Comparison of ENCODE assay signal across 11 cellular contexts in the genomic region with DNA sequence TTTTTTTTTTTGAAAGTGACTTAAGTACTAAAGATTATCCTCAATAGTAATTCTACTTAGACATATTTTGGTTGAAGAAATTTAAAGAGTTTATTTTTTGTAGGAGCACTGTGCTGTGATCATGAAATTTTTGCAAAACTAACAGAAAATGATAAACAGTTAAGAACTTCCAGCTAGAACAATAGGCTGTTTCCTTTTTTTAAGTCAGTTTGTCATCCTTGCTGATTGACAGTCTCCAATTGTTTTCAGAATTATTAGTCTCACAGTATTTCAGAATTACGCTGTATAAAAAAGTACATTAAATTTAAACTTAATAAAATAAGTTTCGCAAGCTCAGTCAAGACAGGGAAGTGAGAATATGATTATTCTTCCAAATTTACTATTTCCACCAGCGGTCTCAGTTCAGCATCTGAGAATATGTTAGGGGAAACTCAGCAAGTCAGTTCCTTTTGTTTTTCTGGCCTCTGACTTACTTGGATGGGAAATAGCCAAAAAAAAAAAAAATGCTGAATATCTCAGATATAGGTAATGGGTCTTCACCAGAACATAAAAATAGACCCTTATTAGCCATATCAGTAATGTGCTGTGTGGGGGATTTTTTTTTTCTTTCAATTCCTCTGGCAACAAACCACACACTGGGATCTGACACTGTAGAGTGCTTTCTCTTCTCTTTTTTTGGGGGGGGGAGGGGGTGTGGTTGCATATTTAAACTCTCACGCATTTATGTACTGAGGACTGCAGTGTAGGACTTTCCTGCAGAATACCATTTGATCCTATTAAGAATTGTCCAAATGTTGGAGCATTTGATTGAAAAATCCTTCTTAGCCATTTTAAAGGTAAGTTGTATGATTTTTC. TPM values are rescaled to one million over a fixed set of nuclear protein-coding genes. Genes with fewer than 3 reads are reported as not detected.
DNase-seq lines count a peak whose midpoint lies in the region; ATAC-seq, FAIRE-seq and TF ChIP-seq lines count a peak whose summit lies in the region.
"Had no signal": no experiment of that assay in that cellular context is flagged by ENCODE, and none has a peak within 500 bp of the region (broad histone marks: within the 10 kb centered on the region; RNA-seq: fewer than 3 reads in every experiment).

A gene (plus strand): TSS at position 732 of the 855 bp plus-strand sequence. CDS start 8,099 bp downstream, outside the sequence.

- no peaks in the 10 kb centered on the region for H3K9me3 Mint-ChIP-seq in stimulated activated naive B cell treated with anti-CD40 and anti-IgM and Interleukin-4, amounts not matched to agents 10 μg/mL and 1 μg/mL and 100 μg/mL, for 72 hours
- H3K9me3 Mint-ChIP-seq in activated CD4-positive, alpha-beta memory T cell treated with anti-CD3 and anti-CD28 coated beads, Interleukin-2, amount 10 ng/mL, durations not matched to agents 7 days and 5 days: no peaks in the 10 kb centered on the region
- H3K9me3 Mint-ChIP-seq: activated naive CD4-positive, alpha-beta T cell treated with anti-CD3 and anti-CD28 coated beads, Interleukin-2, amount 50 U/mL, for 24 hours had no signal

- no peak within 1 kb of the TSS for H3K27ac Mint-ChIP-seq in stimulated activated naive B cell treated with anti-CD40 and anti-IgM and Interleukin-4, amounts not matched to agents 10 μg/mL and 1 μg/mL and 100 μg/mL, for 72 hours
- no peak within 1 kb of the TSS for H3K27ac Mint-ChIP-seq in activated CD4-positive, alpha-beta memory T cell treated with anti-CD3 and anti-CD28 coated beads, Interleukin-2, amount 10 ng/mL, durations not matched to agents 7 days and 5 days
- H3K27ac Mint-ChIP-seq: activated naive CD4-positive, alpha-beta T cell treated with anti-CD3 and anti-CD28 coated beads, Interleukin-2, amount 50 U/mL, for 24 hours had no signal

- POLR2A ChIA-PET in activated CD4-positive, alpha-beta memory T cell treated with anti-CD3 and anti-CD28 coated beads, Interleukin-2, amount 10 ng/mL, durations not matched to agents 7 days and 5 days (lab: Charles Lee): no interaction called here

- DNase-seq in Kasumi-1 (lab: John Stamatoyannopoulos, UW) (peak; percentile 23 to 26), Right ventricle myocardium superior (no peak), activated gamma-delta T cell treated with Interleukin-2 at 50 U/mL for 16 hours (no peak), H54 (ENCODE audit: insufficient read length, low spot score) (no peak)
- peak; percentile 21 for DNase-seq in stimulated activated naive B cell treated with anti-CD40 and anti-IgM and Interleukin-4, amounts not matched to agents 10 μg/mL and 1 μg/mL and 100 μg/mL, for 72 hours
- DNase-seq in stimulated activated CD4-positive, alpha-beta T cell treated with anti-CD3 and anti-CD28 coated beads, Interleukin-12 subunit alpha, Interleukin-12 subunit beta, amount 100 ng/mL, for 4 hours: no peak
- no peak for DNase-seq in activated CD4-positive, alpha-beta memory T cell treated with anti-CD3 and anti-CD28 coated beads, Interleukin-2, amount 10 ng/mL, durations not matched to agents 7 days and 5 days
- DNase-seq: GDM1; stimulated activated CD4-positive, alpha-beta T cell treated with anti-CD3 and anti-CD28 coated beads, Interleukin-15, amount 100 ng/mL, for 24 hours had no signal

- peaks cover 0 to 3% of the 10 kb centered on the region in 2 donors for H3K27me3 Mint-ChIP-seq in stimulated activated naive B cell treated with anti-CD40 and anti-IgM and Interleukin-4, amounts not matched to agents 10 μg/mL and 1 μg/mL and 100 μg/mL, for 72 hours
- H3K27me3 Mint-ChIP-seq in activated CD4-positive, alpha-beta memory T cell treated with anti-CD3 and anti-CD28 coated beads, Interleukin-2, amount 10 ng/mL, durations not matched to agents 7 days and 5 days: no peaks in the 10 kb centered on the region
- H3K27me3 Mint-ChIP-seq: activated naive CD4-positive, alpha-beta T cell treated with anti-CD3 and anti-CD28 coated beads, Interleukin-2, amount 50 U/mL, for 24 hours had no signal

- no peak for FAIRE-seq in H54 (lab: Jason Lieb, UNC)

- no peaks in the 10 kb centered on the region for H3K36me3 Mint-ChIP-seq in stimulated activated naive B cell treated with anti-CD40 and anti-IgM and Interleukin-4, amounts not matched to agents 10 μg/mL and 1 μg/mL and 100 μg/mL, for 72 hours
- no peaks in the 10 kb centered on the region for H3K36me3 Mint-ChIP-seq in activated CD4-positive, alpha-beta memory T cell treated with anti-CD3 and anti-CD28 coated beads, Interleukin-2, amount 10 ng/mL, durations not matched to agents 7 days and 5 days (ENCODE audit: low read depth)
- H3K36me3 Mint-ChIP-seq: activated naive CD4-positive, alpha-beta T cell treated with anti-CD3 and anti-CD28 coated beads, Interleukin-2, amount 50 U/mL, for 24 hours had no signal

- no peak within 1 kb of the TSS for H3K4me3 Mint-ChIP-seq in stimulated activated naive B cell treated with anti-CD40 and anti-IgM and Interleukin-4, amounts not matched to agents 10 μg/mL and 1 μg/mL and 100 μg/mL, for 72 hours
- no peak within 1 kb of the TSS for H3K4me3 Mint-ChIP-seq in activated CD4-positive, alpha-beta memory T cell treated with anti-CD3 and anti-CD28 coated beads, Interleukin-2, amount 10 ng/mL, durations not matched to agents 7 days and 5 days
- H3K4me3 Mint-ChIP-seq: activated naive CD4-positive, alpha-beta T cell treated with anti-CD3 and anti-CD28 coated beads, Interleukin-2, amount 50 U/mL, for 24 hours had no signal

- ATAC-seq in GM21367 (IDR thresholded peaks at IDR 0.05; ENCODE audit: unreplicated experiment) (peak; percentile 86), Right ventricle myocardium superior (ENCODE audit: poor library complexity) (peak; percentile 39)
- ATAC-seq in stimulated activated naive B cell treated with anti-CD40 and anti-IgM and Interleukin-4, amounts not matched to agents 10 μg/mL and 1 μg/mL and 100 μg/mL, for 72 hours (replicated peaks): peak; percentile 96 to 98

- no peak for TF ChIP-seq POLR2A in H54 (IDR thresholded peaks at IDR 0.05; ENCODE audit: low read depth, low read length)

- peaks cover 6 to 7% of the 10 kb centered on the region in 2 donors for H3K4me1 Mint-ChIP-seq in stimulated activated naive B cell treated with anti-CD40 and anti-IgM and Interleukin-4, amounts not matched to agents 10 μg/mL and 1 μg/mL and 100 μg/mL, for 72 hours
- H3K4me1 Mint-ChIP-seq in activated CD4-positive, alpha-beta memory T cell treated with anti-CD3 and anti-CD28 coated beads, Interleukin-2, amount 10 ng/mL, durations not matched to agents 7 days and 5 days: no peaks in the 10 kb centered on the region
- H3K4me1 Mint-ChIP-seq: activated naive CD4-positive, alpha-beta T cell treated with anti-CD3 and anti-CD28 coated beads, Interleukin-2, amount 50 U/mL, for 24 hours had no signal

- intact Hi-C loops in Right ventricle myocardium superior (cut with DNase I): loop anchor here (5.0 kb wide), 1 partner anchor 36 kb away; no protein-coding TSS in a partner anchor

- CTCF ChIA-PET in activated CD4-positive, alpha-beta memory T cell treated with anti-CD3 and anti-CD28 coated beads, Interleukin-2, amount 10 ng/mL, durations not matched to agents 7 days and 5 days (lab: Charles Lee): no interaction called here

RNA-seq across cellular contexts. Expression of the gene that starts here (rescaled TPM):
- total RNA-seq in Right ventricle myocardium superior: 1,239 TPM
- not detected for total RNA-seq in activated CD4-positive, alpha-beta memory T cell treated with anti-CD3 and anti-CD28 coated beads, Interleukin-2, amount 10 ng/mL, durations not matched to agents 7 days and 5 days

Comparison
In these comparisons a context has a peak if more than half of its experiments do, and no peak if none do; other contexts are left out.
1. RNA of the gene that starts here (total RNA-seq): 1,239 TPM in Right ventricle myocardium superior (single experiment); not detected in activated CD4-positive, alpha-beta memory T cell treated with anti-CD3 and anti-CD28 coated beads, Interleukin-2, amount 10 ng/mL, durations not matched to agents 7 days and 5 days; every median in the first group is over 1,000 times any median in the second.
2. ATAC-seq: peak in every context shown above with its lines; median percentile 97 in stimulated activated naive B cell treated with anti-CD40 and anti-IgM and Interleukin-4, amounts not matched to agents 10 μg/mL and 1 μg/mL and 100 μg/mL, for 72 hours; 86 in GM21367; 39 in Right ventricle myocardium superior.
3. DNase-seq: peak in Kasumi-1 (2 of 2) and stimulated activated naive B cell treated with anti-CD40 and anti-IgM and Interleukin-4, amounts not matched to agents 10 μg/mL and 1 μg/mL and 100 μg/mL, for 72 hours (single experiment); none in Right ventricle myocardium superior (single experiment), activated gamma-delta T cell treated with Interleukin-2 at 50 U/mL for 16 hours (single experiment), H54 (single experiment), stimulated activated CD4-positive, alpha-beta T cell treated with anti-CD3 and anti-CD28 coated beads, Interleukin-12 subunit alpha, Interleukin-12 subunit beta, amount 100 ng/mL, for 4 hours (single experiment) and activated CD4-positive, alpha-beta memory T cell treated with anti-CD3 and anti-CD28 coated beads, Interleukin-2, amount 10 ng/mL, durations not matched to agents 7 days and 5 days (single experiment).